Comparison of ENCODE assay signal across 16 cellular contexts in the genomic region with DNA sequence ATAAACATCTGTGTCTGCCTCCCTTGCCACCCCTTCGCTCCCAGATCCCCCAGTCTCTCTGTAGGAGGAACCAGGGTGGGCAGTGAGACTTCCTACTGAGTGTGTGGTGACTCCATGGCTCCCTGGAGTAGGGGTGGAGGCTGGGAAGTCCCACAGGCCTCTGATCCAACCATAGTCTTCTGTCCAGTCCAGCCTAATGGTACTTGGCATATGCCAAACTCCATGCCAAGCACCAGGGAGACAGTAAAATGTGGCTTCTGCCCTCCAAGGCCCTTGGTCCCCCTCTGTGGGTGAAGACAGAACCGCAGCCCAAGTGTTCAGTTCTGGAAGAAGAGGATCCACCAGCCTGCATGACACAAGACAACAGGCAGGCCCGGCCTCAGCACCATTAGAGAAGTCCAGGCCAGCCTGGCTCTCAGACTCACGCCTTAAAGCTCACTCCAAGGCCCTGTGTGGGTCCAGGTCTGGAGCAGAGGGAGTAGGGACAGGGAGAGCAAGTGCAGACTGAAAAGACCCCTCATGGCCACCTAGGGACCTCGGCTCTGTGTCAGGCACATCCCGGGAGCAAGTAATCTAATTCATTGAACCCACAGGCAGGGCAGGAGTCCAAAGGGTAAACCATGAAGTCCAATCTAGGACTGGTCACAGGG.
A peak's percentile ranks its signal among the peaks of the same experiment; 100 is the strongest.
DNase-seq lines count a peak whose midpoint lies in the region; ATAC-seq, FAIRE-seq and TF ChIP-seq lines count a peak whose summit lies in the region.
"Had no signal": no experiment of that assay in that cellular context is flagged by ENCODE, and none has a peak within 500 bp of the region (broad histone marks: within the 10 kb centered on the region; RNA-seq: fewer than 3 reads in every experiment).

No MANE protein-coding gene starts in this region.

- no peak overlapping the region for H3K9ac ChIP-seq in mammary epithelial cell (ENCODE audit: insufficient read depth, low read length)
- no peak overlapping the region; a peak in 1 of 4 replicates for H3K9ac ChIP-seq in K562 (ENCODE audit: insufficient read depth in 1 of 2, low read depth in 2 of 2, low read length in 2 of 2)

- TF ChIP-seq CTCF in MCF 10A (IDR thresholded peaks at IDR 0.05; ENCODE audit: unreplicated experiment) (no peak), mammary epithelial cell (conservative IDR thresholded peaks at IDR 0.05 in 1 of 2, IDR thresholded peaks at IDR 0.05 in 1 of 2; ENCODE audit: extremely low read depth in 1 of 2, insufficient read depth in 1 of 2, low read depth in 1 of 2, low read length in 2 of 2) (no peak), K562 (IDR thresholded peaks at IDR 0.05 in 2 of 3, conservative IDR thresholded peaks at IDR 0.05 in 1 of 3; ENCODE audit: insufficient read depth in 2 of 3, low read depth in 1 of 3, low read length in 3 of 3) (no peak), tibial artery (IDR thresholded peaks at IDR 0.05) (no peak)

- H3K27ac Mint-ChIP-seq in MCF 10A (ENCODE audit: low read depth, unreplicated experiment), result peak overlapping the region; percentile 62

- no peak for FAIRE-seq in K562 (lab: Jason Lieb, UNC)
- FAIRE-seq: pancreas had no signal

- TF ChIP-seq POLR2A in K562 (conservative IDR thresholded peaks at IDR 0.05), result no peak

- ATAC-seq in K562, result no peak
- peak; percentile 8 for ATAC-seq in left lobe of liver
- ATAC-seq in HG02885 (IDR thresholded peaks at IDR 0.05; ENCODE audit: poor library complexity, unreplicated experiment), result no peak
- ATAC-seq: Panc1, pancreas had no signal

- BruUV-seq in MCF 10A (replicated peaks; lab: Mats Ljungman, UMichigan) (no TSS peak), mammary epithelial cell (replicated peaks; lab: Mats Ljungman, UMichigan) (no TSS peak), K562 (replicated peaks; lab: Mats Ljungman, UMichigan) (no TSS peak)

- no peak overlapping the region for H3K27ac ChIP-seq in mammary epithelial cell (ENCODE audit: insufficient read depth, low read depth, low read length)
- H3K27ac ChIP-seq in K562 (ENCODE audit: extremely low read depth, low read depth, low read length), result peak overlapping the region; percentile 32; the same call in 2 of the 3 replicates
- H3K27ac ChIP-seq in tibial artery, result peak overlapping the region; percentile 71 to 75
- H3K27ac ChIP-seq: pancreas had no signal

- H2AFZ ChIP-seq in mammary epithelial cell (ENCODE audit: low read depth, low read length) (no peak overlapping the region), K562 (ENCODE audit: low read depth, low read length) (peak overlapping the region; percentile 15; the same call in 1 of the 2 replicates)

- peaks cover 49% of the 10 kb centered on the region for H3K4me1 Mint-ChIP-seq in MCF 10A (ENCODE audit: insufficient read depth, unreplicated experiment)
- H3K4me1 Mint-ChIP-seq: CD8-positive, alpha-beta memory T cell had no signal

- intact Hi-C loops in MCF 10A (cut with micrococcal nuclease) (no loop called here), mammary epithelial cell (cut with micrococcal nuclease) (no loop called here), K562 (cut with micrococcal nuclease) (no loop called here), tibial artery (cut with DNase I; ENCODE audit: low total_unique reads) (no loop called here)

- peaks cover 4% of the 10 kb centered on the region for H3K36me3 Mint-ChIP-seq in MCF 10A (ENCODE audit: insufficient read depth, unreplicated experiment)

- no peaks in the 10 kb centered on the region for H3K9me3 Mint-ChIP-seq in MCF 10A (ENCODE audit: unreplicated experiment)
- H3K9me3 Mint-ChIP-seq: activated CD4-positive, alpha-beta memory T cell treated with anti-CD3 and anti-CD28 coated beads, Interleukin-2, amount 10 ng/mL, durations not matched to agents 7 days and 5 days; CD8-positive, alpha-beta memory T cell had no signal

- no peak for DNase-seq in MCF 10A (ENCODE audit: unreplicated experiment)
- DNase-seq in mammary epithelial cell, result no peak
- no peak for DNase-seq in K562 (ENCODE audit: extremely low read depth in 1 of 4, low spot score in 3 of 4)
- DNase-seq in left lobe of liver (ENCODE audit: low spot score), result no peak
- DNase-seq in tibial artery, result peak in 1 of 2 donors; percentile 18
- no peak for DNase-seq in mucosa of gallbladder (ENCODE audit: low spot score)
- no peak for DNase-seq in NCI-H146 treated with DMSO at 0.1 percent for 48 hours (lab: John Stamatoyannopoulos, UW; ENCODE audit: unreplicated experiment)
- DNase-seq: activated CD4-positive, alpha-beta memory T cell treated with anti-CD3 and anti-CD28 coated beads, Interleukin-2, amount 10 ng/mL, durations not matched to agents 7 days and 5 days; CD8-positive, alpha-beta memory T cell; DND-41; MV-4-11; stimulated activated CD4-positive, alpha-beta T cell treated with anti-CD3 and anti-CD28 coated beads, Interleukin-15, amount 100 ng/mL, for 24 hours; stimulated activated naive CD8-positive, alpha-beta T cell treated with anti-CD3 and anti-CD28 coated beads, Interleukin-15, Interleukin-2, amounts not matched to agents 100 U/mL and 50 U/mL, for 24 hours had no signal

- H3K9me3 ChIP-seq in mammary epithelial cell (replicated peaks; ENCODE audit: insufficient read depth, low read length), result no peaks in the 10 kb centered on the region
- no peaks in the 10 kb centered on the region for H3K9me3 ChIP-seq in K562 (replicated peaks; ENCODE audit: control insufficient read depth, insufficient read depth, low read depth, low read length)
- H3K9me3 ChIP-seq in tibial artery, result no peaks in the 10 kb centered on the region
- H3K9me3 ChIP-seq: pancreas had no signal

- H3K4me1 ChIP-seq in mammary epithelial cell (ENCODE audit: insufficient read depth, low read length), result peaks cover 29% of the 10 kb centered on the region
- peaks cover 15 to 19% of the 10 kb centered on the region in 2 experiments for H3K4me1 ChIP-seq in K562 (replicated peaks in 1 of 2; ENCODE audit: control insufficient read depth in 2 of 2, insufficient read depth in 2 of 2, low read length in 2 of 2)
- peaks cover 0 to 50% (median 43%) of the 10 kb centered on the region in 4 donors for H3K4me1 ChIP-seq in tibial artery

- WGBS in mammary epithelial cell (ENCODE audit: low coverage, missing lambda C conversion rate), result 83% methylated on average over 5 of the region's 6 CpGs
- 81% methylated on average over 6 of the region's 6 CpGs for WGBS in K562 (ENCODE audit: insufficient coverage, low coverage, missing lambda C conversion rate)

- dilution Hi-C loops in mammary epithelial cell (cut with HindIII; ENCODE audit: low sequenced_read_pairs), result no loop called here

- CTCF ChIA-PET in MCF 10A (lab: Yijun Ruan, JAX) (interaction anchor here (0.7 to 2.0 kb wide), 4 partner anchors 7 to 1210 kb away, joined by 3 to 7 read pairs (median 4); no protein-coding TSS in a partner anchor), mammary epithelial cell (lab: Charles Lee; ENCODE audit: low non-redundant PET) (no interaction called here), K562 (lab: Yijun Ruan, JAX; ENCODE audit: low intra/inter-chr PET ratio) (interaction anchor here (0.6 kb wide), 1 partner anchor 137 kb away, joined by 3 read pairs; no protein-coding TSS in a partner anchor)

- no peaks in the 10 kb centered on the region for H3K36me3 ChIP-seq in mammary epithelial cell (ENCODE audit: insufficient read depth, low read length)
- no peaks in the 10 kb centered on the region for H3K36me3 ChIP-seq in K562 (ENCODE audit: control insufficient read depth, insufficient read depth, low read length)
- H3K36me3 ChIP-seq in tibial artery, result no peaks in the 10 kb centered on the region
- H3K36me3 ChIP-seq: pancreas had no signal

- TF ChIP-seq RAD21 in K562 (CRISPR knock-in tag; conservative IDR thresholded peaks at IDR 0.05 in 1 of 2, IDR thresholded peaks at IDR 0.05 in 1 of 2), result no peak

- H3K4me2 ChIP-seq in mammary epithelial cell (ENCODE audit: insufficient read depth, low read depth, low read length) (no peak overlapping the region), K562 (ENCODE audit: insufficient read depth, low read length) (0 out of 2 replicates have a peak overlapping the region, but pooled peaks have one; percentile 41)

- no peaks in the 10 kb centered on the region for H3K27me3 Mint-ChIP-seq in MCF 10A (ENCODE audit: insufficient read depth, unreplicated experiment)
- H3K27me3 Mint-ChIP-seq: activated CD4-positive, alpha-beta memory T cell treated with anti-CD3 and anti-CD28 coated beads, Interleukin-2, amount 10 ng/mL, durations not matched to agents 7 days and 5 days had no signal

- no peak overlapping the region for H3K4me3 Mint-ChIP-seq in MCF 10A (ENCODE audit: unreplicated experiment)
- H3K4me3 Mint-ChIP-seq: activated CD4-positive, alpha-beta memory T cell treated with anti-CD3 and anti-CD28 coated beads, Interleukin-2, amount 10 ng/mL, durations not matched to agents 7 days and 5 days; CD8-positive, alpha-beta memory T cell had no signal

- no peak for TF ChIP-seq EP300 in K562 (IDR thresholded peaks at IDR 0.05; ENCODE audit: low read length)

- no peak overlapping the region for H3K4me3 ChIP-seq in mammary epithelial cell (replicated peaks in 1 of 3; ENCODE audit: insufficient read depth in 1 of 3, low read depth in 2 of 3, low read length in 3 of 3)
- no peak overlapping the region for H3K4me3 ChIP-seq in K562
- no peak overlapping the region for H3K4me3 ChIP-seq in tibial artery
- H3K4me3 ChIP-seq: pancreas had no signal

- in situ Hi-C loops in mammary epithelial cell (cut with MboI; ENCODE audit: low sequenced_read_pairs in 2 of 2) (no loop called here), K562 (cut with MboI) (no loop called here)

- H3K79me2 ChIP-seq in mammary epithelial cell (ENCODE audit: insufficient read depth, low read length), result no peaks in the 10 kb centered on the region
- no peaks in the 10 kb centered on the region for H3K79me2 ChIP-seq in K562 (ENCODE audit: control insufficient read depth, insufficient read depth, low read length)

- H3K27me3 ChIP-seq in mammary epithelial cell (ENCODE audit: insufficient read depth, low read length) (no peaks in the 10 kb centered on the region), K562 (ENCODE audit: control insufficient read depth in 2 of 2, insufficient read depth in 2 of 2, low read length in 2 of 2) (no peaks in the 10 kb centered on the region), tibial artery (no peaks in the 10 kb centered on the region)
- H3K27me3 ChIP-seq: pancreas had no signal

- H3K9me1 ChIP-seq in K562 (ENCODE audit: control insufficient read depth, insufficient read depth, low read length), result no peaks in the 10 kb centered on the region

- H4K20me1 ChIP-seq in mammary epithelial cell (ENCODE audit: insufficient read depth, low read length) (no peaks in the 10 kb centered on the region), K562 (replicated peaks; ENCODE audit: control insufficient read depth, insufficient read depth, low read length) (peaks cover 7% of the 10 kb centered on the region; the same call in 1 of the 2 replicates)

- POLR2A ChIA-PET in MCF 10A (lab: Yijun Ruan, JAX) (interaction anchor here (0.6 to 0.9 kb wide), 3 partner anchors 8 to 115 kb away, joined by 3 to 4 read pairs (median 4); no protein-coding TSS in a partner anchor), K562 (lab: Yijun Ruan, JAX) (interaction anchor here (0.6 kb wide), 1 partner anchor 393 kb away, joined by 3 read pairs; no protein-coding TSS in a partner anchor)

TF ChIP-seq in K562, 482 proteins besides CTCF, POLR2A, EP300 and RAD21 (continues in another document):
- no peak for TF ChIP-seq ESRRA (IDR thresholded peaks at IDR 0.05; ENCODE audit: borderline replicate concordance, low read depth)
